In the genomic region with DNA sequence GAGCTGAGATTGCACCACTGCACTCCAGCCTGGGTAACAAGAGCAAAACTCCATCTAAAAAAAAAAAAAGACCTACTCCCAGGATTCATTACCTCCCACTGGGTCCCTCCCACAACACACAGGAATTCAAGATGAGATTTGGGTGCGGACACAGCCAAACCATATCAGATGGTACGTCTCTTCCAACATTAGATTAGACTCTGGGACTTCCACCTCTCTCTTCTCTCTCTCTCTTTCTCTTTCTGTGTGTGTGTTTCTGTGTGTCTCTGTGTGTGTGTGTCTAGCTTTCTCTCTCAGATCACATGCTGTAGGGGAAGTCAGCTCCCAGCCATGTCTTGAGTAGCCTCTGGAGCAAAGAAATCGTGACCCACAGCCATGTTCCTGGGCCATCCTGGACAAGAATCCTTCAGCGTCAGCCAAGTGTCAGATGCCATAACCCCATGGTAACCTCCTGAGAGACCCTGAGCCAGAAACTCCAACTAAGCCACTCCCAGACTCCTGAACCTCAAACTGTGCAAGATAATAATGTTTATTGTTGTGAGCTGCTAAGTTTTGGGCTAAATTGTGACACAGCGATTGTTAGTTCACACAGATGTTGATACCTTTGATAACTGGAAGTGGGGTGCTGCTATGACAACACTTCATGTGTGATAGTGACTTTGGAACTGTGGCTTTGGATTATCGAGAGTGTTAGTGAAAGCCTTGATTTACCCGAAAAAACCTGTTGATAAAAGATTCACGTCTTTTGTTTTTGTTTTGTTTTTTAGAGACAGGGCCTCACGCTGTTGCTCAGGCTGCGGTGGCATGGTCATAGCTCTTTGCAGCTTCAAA, we compare ENCODE assay signal across 1 cellular context.
TF ChIP-seq lines count a peak whose summit lies in the region.

No MANE protein-coding gene starts in this region.

TF ChIP-seq in HEK293, 187 proteins besides CTCF, POLR2A, EP300 and RAD21 (continued from another document):
- TF ChIP-seq PRDM10 (tag by site-specific recombination; IDR thresholded peaks at IDR 0.05) = 0 out of 2 replicates have a peak, but pooled peaks have one; percentile 11
- no peak for TF ChIP-seq MEIS1 (CRISPR knock-in tag; IDR thresholded peaks at IDR 0.05; ENCODE audit: borderline replicate concordance)
- no peak for TF ChIP-seq PBX3 (CRISPR knock-in tag; IDR thresholded peaks at IDR 0.05)
- TF ChIP-seq GLIS2 (tag by site-specific recombination; IDR thresholded peaks at IDR 0.05) = no peak
- TF ChIP-seq ZNF610 (tag by site-specific recombination; IDR thresholded peaks at IDR 0.05; ENCODE audit: borderline replicate concordance) = no peak
- TF ChIP-seq ZNF121 (tag by site-specific recombination; IDR thresholded peaks at IDR 0.05) = no peak
- TF ChIP-seq GFI1B (tag by site-specific recombination; IDR thresholded peaks at IDR 0.05) = no peak
